Comparison of ENCODE assay signal across 4 cellular contexts in the genomic region with DNA sequence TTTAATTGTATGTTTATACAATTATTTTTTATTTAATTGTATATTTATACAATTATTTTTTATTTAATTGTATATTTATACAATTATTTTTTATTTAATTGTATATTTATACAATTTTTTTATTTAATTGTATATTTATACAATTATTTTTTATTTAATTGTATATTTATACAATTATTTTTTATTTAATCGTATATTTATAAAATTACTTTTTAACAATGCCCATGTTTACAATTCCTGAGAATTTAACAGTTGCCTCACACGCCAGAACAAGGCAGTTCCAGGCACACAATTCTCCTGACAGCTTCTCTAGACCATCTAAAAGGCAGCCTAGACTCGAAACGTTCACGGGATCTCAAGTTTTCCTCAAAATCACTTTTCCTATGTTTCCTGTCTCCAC. TPM values are rescaled to one million over a fixed set of nuclear protein-coding genes. Genes with fewer than 3 reads are reported as not detected.
"Had no signal": no experiment of that assay in that cellular context is flagged by ENCODE, and none has a peak within 500 bp of the region (broad histone marks: within the 10 kb centered on the region; RNA-seq: fewer than 3 reads in every experiment).

No MANE protein-coding gene starts in this region.

RNA-seq across cellular contexts. Expression of a gene that starts 4.5 kb away (rescaled TPM):
- total RNA-seq: activated B cell treated with CpG ODN at 0.5 μM for 24 hours; activated CD8-positive, alpha-beta T cell treated with anti-CD3 and anti-CD28 coated beads for 36 hours; esophagus muscularis mucosa; T-helper 1 cell treated with Interleukin-12 subunit alpha and Interleukin-12 subunit beta and Interleukin-4 antibody, amounts not matched to agents 30 ng/mL and 1 ng/mL, for 36 hours had no signal
